Comparison of ENCODE assay signal across 8 cellular contexts in the genomic region with DNA sequence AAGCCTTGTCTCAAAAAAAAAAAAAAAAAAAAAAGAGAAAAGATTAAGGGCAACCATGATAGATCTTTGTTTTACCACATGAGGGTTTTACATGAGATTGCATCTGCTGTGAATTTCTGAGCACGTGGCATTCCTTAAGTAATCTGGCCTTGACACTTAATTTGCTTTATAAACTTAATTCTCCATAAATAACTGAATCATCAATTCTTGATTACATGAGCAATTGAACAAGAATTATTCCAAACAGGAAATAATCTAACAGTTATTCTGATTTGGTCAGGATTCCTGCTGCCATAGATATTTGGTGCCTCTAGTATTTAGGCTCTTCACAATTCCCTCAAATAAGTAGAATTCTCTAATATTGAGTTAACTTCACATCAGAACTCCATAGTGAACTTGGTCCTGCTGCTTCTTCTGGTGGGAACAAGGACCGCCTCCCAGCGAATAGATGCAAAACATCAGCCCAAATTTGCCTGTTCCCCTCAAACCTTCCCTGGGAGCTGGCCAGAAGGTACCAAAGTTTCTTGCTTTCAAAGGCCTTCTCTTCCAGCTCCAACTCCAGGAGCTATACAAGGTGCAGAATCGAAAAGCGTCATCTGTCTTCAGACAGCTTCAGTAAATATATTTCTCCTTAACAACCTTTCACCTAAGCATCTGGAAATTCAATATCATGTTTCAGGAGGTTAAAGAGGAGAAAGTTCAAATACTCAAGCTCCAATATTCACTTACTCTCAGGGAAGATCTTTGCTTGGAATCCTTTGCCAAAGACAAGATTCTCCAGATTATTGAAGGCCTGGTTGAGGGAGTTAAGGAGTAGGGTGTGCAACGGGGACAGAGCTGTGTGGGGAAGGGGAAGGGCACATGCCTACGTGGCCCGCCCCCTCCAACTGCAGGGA. TPM values are rescaled to one million over a fixed set of nuclear protein-coding genes. Genes with fewer than 3 reads are reported as not detected.
DNase-seq lines count a peak whose midpoint lies in the region; ATAC-seq and TF ChIP-seq lines count a peak whose summit lies in the region.

No MANE protein-coding gene starts in this region.

- H3K9me3 Mint-ChIP-seq in naive thymus-derived CD4-positive, alpha-beta T cell = peaks cover 0 to 4% (median 0%) of the 10 kb centered on the region in 11 donors

- peak overlapping the region; percentile 98 for H2AFZ ChIP-seq in Loucy (ENCODE audit: low read length)

- peak overlapping the region; percentile 92 for H3K4me2 ChIP-seq in Loucy (ENCODE audit: low read depth, low read length, poor library complexity, severe bottlenecking)

- peak overlapping the region; percentile 95 to 99 (median 98) for H3K27ac Mint-ChIP-seq in naive thymus-derived CD4-positive, alpha-beta T cell

- H3K4me3 ChIP-seq in Loucy (ENCODE audit: low read length, poor library complexity, severe bottlenecking) = peak overlapping the region; percentile 86
- H3K4me3 ChIP-seq in coronary artery = peak overlapping the region; percentile 86
- H3K4me3 ChIP-seq in naive thymus-derived CD4-positive, alpha-beta T cell (ENCODE audit: low read length) = peak overlapping the region; percentile 90

- H3K27me3 Mint-ChIP-seq in naive thymus-derived CD4-positive, alpha-beta T cell = peaks cover 0 to 6% (median 0%) of the 10 kb centered on the region in 5 donors

- H3K9me3 ChIP-seq in Loucy (ENCODE audit: insufficient read depth, low read depth, low read length) = no peaks in the 10 kb centered on the region
- no peaks in the 10 kb centered on the region for H3K9me3 ChIP-seq in naive thymus-derived CD4-positive, alpha-beta T cell (ENCODE audit: control insufficient read depth in 2 of 3, low read length in 3 of 3)

- no peaks in the 10 kb centered on the region for H4K20me1 ChIP-seq in Loucy (ENCODE audit: insufficient read depth, low read length, poor library complexity, severe bottlenecking)

- peak overlapping the region; percentile 94 for H3K9ac ChIP-seq in Loucy (ENCODE audit: low read depth, low read length, poor library complexity, severe bottlenecking)

- peak overlapping the region; percentile 95 to 96 for H3K27ac ChIP-seq in coronary artery
- peak overlapping the region; percentile 88 for H3K27ac ChIP-seq in naive thymus-derived CD4-positive, alpha-beta T cell (ENCODE audit: low read depth, low read length)

- peak overlapping the region; percentile 94 to 100 (median 98) for H3K4me3 Mint-ChIP-seq in naive thymus-derived CD4-positive, alpha-beta T cell

- ATAC-seq in GM19455 (IDR thresholded peaks at IDR 0.05; ENCODE audit: unreplicated experiment) = peak; percentile 10
- peak; percentile 32 for ATAC-seq in naive thymus-derived CD4-positive, alpha-beta T cell
- no peak for ATAC-seq in GM21737 (IDR thresholded peaks at IDR 0.05; ENCODE audit: unreplicated experiment)

- peaks cover 19% of the 10 kb centered on the region for H3K79me2 ChIP-seq in Loucy (ENCODE audit: insufficient read depth, low read length)

- DNase-seq in coronary artery (ENCODE audit: low spot score) = peak; percentile 41
- DNase-seq in naive thymus-derived CD4-positive, alpha-beta T cell = peak in 1 of 9 donors; percentile 15
- DNase-seq in 8988T = no peak
- no peak for DNase-seq in NCI-H748 (lab: John Stamatoyannopoulos, UW; ENCODE audit: unreplicated experiment)
- DNase-seq in A172 (ENCODE audit: low spot score) = no peak

- no peaks in the 10 kb centered on the region for H3K27me3 ChIP-seq in Loucy (ENCODE audit: insufficient read depth, low read length, poor library complexity, severe bottlenecking)
- H3K27me3 ChIP-seq in naive thymus-derived CD4-positive, alpha-beta T cell (ENCODE audit: control insufficient read depth in 2 of 2, insufficient read depth in 2 of 2, low read length in 2 of 2) = no peaks in the 10 kb centered on the region

- CTCF ChIA-PET in naive thymus-derived CD4-positive, alpha-beta T cell (lab: Charles Lee) = interaction anchor here (0.7 to 4.5 kb wide), 22 partner anchors 9 to 216 kb away, joined by 3 to 45 read pairs (median 5); a partner anchor contains a TSS

- TF ChIP-seq CTCF in Loucy (conservative IDR thresholded peaks at IDR 0.05; ENCODE audit: low read length) (no peak), coronary artery (IDR thresholded peaks at IDR 0.05) (no peak)

- POLR2A ChIA-PET in naive thymus-derived CD4-positive, alpha-beta T cell (lab: Charles Lee) = interaction anchor here (1.0 to 5.1 kb wide), 8 partner anchors 22 to 189 kb away, joined by 3 to 30 read pairs (median 6); a partner anchor contains a TSS

- peaks cover 37 to 68% (median 53%) of the 10 kb centered on the region in 7 donors for H3K4me1 Mint-ChIP-seq in naive thymus-derived CD4-positive, alpha-beta T cell

- H3F3A ChIP-seq in Loucy (ENCODE audit: low read depth) = peaks cover 5% of the 10 kb centered on the region

- H3K4me1 ChIP-seq in Loucy (ENCODE audit: insufficient read depth, low read length, poor library complexity, severe bottlenecking) = peaks cover 30% of the 10 kb centered on the region
- peaks cover 16 to 25% of the 10 kb centered on the region in 2 donors for H3K4me1 ChIP-seq in naive thymus-derived CD4-positive, alpha-beta T cell (ENCODE audit: control insufficient read depth in 2 of 2, insufficient read depth in 2 of 2, low read length in 2 of 2)

- no peaks in the 10 kb centered on the region for H3K36me3 ChIP-seq in Loucy (ENCODE audit: insufficient read depth, low read length)
- peaks cover 0 to 24% (median 0%) of the 10 kb centered on the region in 3 experiments for H3K36me3 ChIP-seq in naive thymus-derived CD4-positive, alpha-beta T cell (ENCODE audit: control insufficient read depth in 2 of 3, insufficient read depth in 3 of 3, low read length in 3 of 3)

- peaks cover 3 to 23% (median 11%) of the 10 kb centered on the region in 5 donors for H3K36me3 Mint-ChIP-seq in naive thymus-derived CD4-positive, alpha-beta T cell

- intact Hi-C loops in naive thymus-derived CD4-positive, alpha-beta T cell (cut with micrococcal nuclease) = loop anchor here (2.0 to 5.0 kb wide), 5 partner anchors 70 to 883 kb away; a partner anchor contains a TSS

- no peaks in the 10 kb centered on the region for H3K9me2 ChIP-seq in Loucy (replicated peaks; ENCODE audit: low read depth, low read length)

RNA-seq across cellular contexts. Expression of a gene that starts 1.0 kb away (rescaled TPM):
- 100 to 1,000 TPM in 4 of 5 experiments, 10 to 100 TPM in 1; 97.4 to 236 (median 155) TPM for total RNA-seq in naive thymus-derived CD4-positive, alpha-beta T cell
- polyA plus RNA-seq in naive thymus-derived CD4-positive, alpha-beta T cell = 100 to 1,000 TPM; 450 to 469 TPM
- total RNA-seq in A172 (2014; rRNA removed; shearing (Covaris generic)) = 122 and 126 TPM in 2 replicates

RNA-seq across cellular contexts. Expression of a gene that starts 1.6 kb away (rescaled TPM):
- 10 to 100 TPM in 1 of 5 experiments, 1 to 10 TPM in 4; 3.5 to 21.9 (median 4.1) TPM for total RNA-seq in naive thymus-derived CD4-positive, alpha-beta T cell
- 1 to 10 TPM in 1 of 2 donors, under 1 TPM in 1; 0.69 to 1.3 TPM for polyA plus RNA-seq in naive thymus-derived CD4-positive, alpha-beta T cell
- 1.1 and 3.4 TPM in 2 replicates for total RNA-seq in A172 (2014; rRNA removed; shearing (Covaris generic))

RNA-seq across cellular contexts. Expression of a gene that starts 31.8 kb away (rescaled TPM):
- 10 to 100 TPM; 29.1 to 50.4 (median 43.8) TPM for total RNA-seq in naive thymus-derived CD4-positive, alpha-beta T cell
- polyA plus RNA-seq in naive thymus-derived CD4-positive, alpha-beta T cell = 100 to 1,000 TPM in 1 of 2 donors, 10 to 100 TPM in 1; 99.2 to 128 TPM
- 37.4 and 116 TPM in 2 replicates for total RNA-seq in A172 (2014; rRNA removed; shearing (Covaris generic))

RNA-seq across cellular contexts. Expression of a gene that starts 35.6 kb away (rescaled TPM):
- total RNA-seq in naive thymus-derived CD4-positive, alpha-beta T cell = 10 to 100 TPM; 26.0 to 35.9 (median 28.1) TPM
- 1 to 10 TPM in 1 of 2 donors, under 1 TPM in 1; 0.87 to 2.6 TPM for polyA plus RNA-seq in naive thymus-derived CD4-positive, alpha-beta T cell
- 11.3 and 24.6 TPM in 2 replicates for total RNA-seq in A172 (2014; rRNA removed; shearing (Covaris generic))

RNA-seq across cellular contexts. Expression of a gene that starts 36.4 kb away (rescaled TPM):
- total RNA-seq in naive thymus-derived CD4-positive, alpha-beta T cell = 10 to 100 TPM; 19.5 to 40.8 (median 22.0) TPM
- polyA plus RNA-seq in naive thymus-derived CD4-positive, alpha-beta T cell = 10 to 100 TPM; 48.9 to 49.9 TPM
- 85.8 and 110 TPM in 2 replicates for total RNA-seq in A172 (2014; rRNA removed; shearing (Covaris generic))
